Comparison of ENCODE assay signal across 9 cellular contexts in genomic region chr2:42009657-42010580, GRCh38. TPM values are rescaled to one million over a fixed set of nuclear protein-coding genes. Genes with fewer than 3 reads are reported as not detected.
A peak's percentile ranks its signal among the peaks of the same experiment; 100 is the strongest.
DNase-seq lines count a peak whose midpoint lies in the region; ATAC-seq and TF ChIP-seq lines count a peak whose summit lies in the region.
"Had no signal": no experiment of that assay in that cellular context is flagged by ENCODE, and none has a peak within 500 bp of the region (broad histone marks: within the 10 kb centered on the region; RNA-seq: fewer than 3 reads in every experiment).

No MANE protein-coding gene starts in this region.

- intact Hi-C loops in upper lobe of right lung (cut with DNase I), result no loop called here

- no peak overlapping the region for H3K27ac ChIP-seq in upper lobe of right lung

- H3F3A ChIP-seq in Loucy (ENCODE audit: low read depth), result no peaks in the 10 kb centered on the region

- H3K36me3 ChIP-seq in Loucy (ENCODE audit: insufficient read depth, low read length) (no peaks in the 10 kb centered on the region), upper lobe of right lung (no peaks in the 10 kb centered on the region)

- no peaks in the 10 kb centered on the region for H3K9me3 ChIP-seq in Loucy (ENCODE audit: insufficient read depth, low read depth, low read length)
- H3K9me3 ChIP-seq in upper lobe of right lung, result no peaks in the 10 kb centered on the region

- H2AFZ ChIP-seq in Loucy (ENCODE audit: low read length), result peak overlapping the region; percentile 52

- ATAC-seq in upper lobe of right lung, result peak; percentile 37

- TF ChIP-seq CTCF in Loucy (conservative IDR thresholded peaks at IDR 0.05; ENCODE audit: low read length), result no peak
- TF ChIP-seq CTCF in fibroblast of the aortic adventitia (IDR thresholded peaks at IDR 0.05; ENCODE audit: insufficient read depth, low read length), result no peak
- TF ChIP-seq CTCF in upper lobe of right lung (IDR thresholded peaks at IDR 0.05), result no peak

- peak overlapping the region; percentile 62 for H3K4me2 ChIP-seq in Loucy (ENCODE audit: low read depth, low read length, poor library complexity, severe bottlenecking)

- no peaks in the 10 kb centered on the region for H3K4me1 ChIP-seq in Loucy (ENCODE audit: insufficient read depth, low read length, poor library complexity, severe bottlenecking)
- no peaks in the 10 kb centered on the region for H3K4me1 ChIP-seq in upper lobe of right lung

- no peaks in the 10 kb centered on the region for H3K9me2 ChIP-seq in Loucy (replicated peaks; ENCODE audit: low read depth, low read length)

- no peak overlapping the region for H3K9ac ChIP-seq in Loucy (ENCODE audit: low read depth, low read length, poor library complexity, severe bottlenecking)

- no peaks in the 10 kb centered on the region for H4K20me1 ChIP-seq in Loucy (ENCODE audit: insufficient read depth, low read length, poor library complexity, severe bottlenecking)

- H3K27me3 ChIP-seq in Loucy (ENCODE audit: insufficient read depth, low read length, poor library complexity, severe bottlenecking) (no peaks in the 10 kb centered on the region), upper lobe of right lung (no peaks in the 10 kb centered on the region)

- H3K79me2 ChIP-seq in Loucy (ENCODE audit: insufficient read depth, low read length), result no peaks in the 10 kb centered on the region

- H3K4me3 ChIP-seq in Loucy (ENCODE audit: low read length, poor library complexity, severe bottlenecking) (peak overlapping the region; percentile 50), fibroblast of the aortic adventitia (ENCODE audit: low read depth, low read length) (no peak overlapping the region), upper lobe of right lung (no peak overlapping the region)

- peak; percentile 1 to 28 (median 5) for DNase-seq in stimulated activated CD4-positive, alpha-beta T cell treated with anti-CD3 and anti-CD28 coated beads, Interleukin-12 subunit alpha, Interleukin-12 subunit beta, amount 100 ng/mL, for 48 hours (ENCODE audit: low read depth in 2 of 3, low spot score in 1 of 3)
- DNase-seq in stimulated activated CD4-positive, alpha-beta T cell treated with anti-CD3 and anti-CD28 coated beads, Interleukin-12 subunit alpha, Interleukin-12 subunit beta, amount 100 ng/mL, for 4 hours, result no peak
- DNase-seq in fibroblast of the aortic adventitia (ENCODE audit: low read depth) (peak; percentile 47), upper lobe of right lung (no peak), activated gamma-delta T cell treated with Interleukin-2 at 50 U/mL for 16 hours (no peak), NCI-H1105 treated with DMSO at 0.1 percent for 48 hours (lab: John Stamatoyannopoulos, UW) (no peak)
- DNase-seq in effector CD4-positive, alpha-beta T cell, result no peak
- DNase-seq: NCI-H187 treated with DMSO at 0.1 percent for 48 hours had no signal

RNA-seq across cellular contexts. Expression of gene PKDCC, which starts 37.9 kb away (rescaled TPM):
- 19.7 and 57.8 TPM in 2 replicates for total RNA-seq in fibroblast of the aortic adventitia (ENCODE audit: low replicate concordance)
- total RNA-seq in upper lobe of right lung, result 65.5 TPM

Comparison
In these comparisons a context has a peak if more than half of its experiments do, and no peak if none do; other contexts are left out.
1. DNase-seq: peak in stimulated activated CD4-positive, alpha-beta T cell treated with anti-CD3 and anti-CD28 coated beads, Interleukin-12 subunit alpha, Interleukin-12 subunit beta, amount 100 ng/mL, for 48 hours (3 of 3) and fibroblast of the aortic adventitia (single experiment); none in stimulated activated CD4-positive, alpha-beta T cell treated with anti-CD3 and anti-CD28 coated beads, Interleukin-12 subunit alpha, Interleukin-12 subunit beta, amount 100 ng/mL, for 4 hours (single experiment), upper lobe of right lung (single experiment), activated gamma-delta T cell treated with Interleukin-2 at 50 U/mL for 16 hours (single experiment), NCI-H1105 treated with DMSO at 0.1 percent for 48 hours (single experiment) and effector CD4-positive, alpha-beta T cell (single experiment).